Comparison of ENCODE assay signal across 1 cellular context in genomic region chr19:18961767-18962423, GRCh38.
TF ChIP-seq lines count a peak whose summit lies in the region.

No MANE protein-coding gene starts in this region.

TF ChIP-seq in HepG2, 621 proteins besides CTCF, POLR2A, EP300 and RAD21 (continues in another document):
- no peak for TF ChIP-seq ZNF616 (CRISPR knock-in tag; IDR thresholded peaks at IDR 0.05; ENCODE audit: low read depth)
- 0 out of 2 replicates have a peak, but pooled peaks have one; percentile 14 for TF ChIP-seq NR0B2 (CRISPR knock-in tag; IDR thresholded peaks at IDR 0.05)
- no peak for TF ChIP-seq FOXK1 (CRISPR knock-in tag; IDR thresholded peaks at IDR 0.05; ENCODE audit: borderline replicate concordance, low read depth)
- TF ChIP-seq NR2C2 (CRISPR knock-in tag; IDR thresholded peaks at IDR 0.05; ENCODE audit: borderline replicate concordance): peak; percentile 7; the same call in 1 of the 2 replicates
- TF ChIP-seq SP5 (CRISPR knock-in tag; IDR thresholded peaks at IDR 0.05; ENCODE audit: borderline replicate concordance, low read depth): peak; percentile 57; the same call in 1 of the 2 replicates
- peak; percentile 99 for TF ChIP-seq ZMYM3 (CRISPR knock-in tag; IDR thresholded peaks at IDR 0.05)
- peak; percentile 100 for TF ChIP-seq ZNF629 (CRISPR knock-in tag; conservative IDR thresholded peaks at IDR 0.05)
- peak; percentile 47; the same call in 1 of the 2 replicates for TF ChIP-seq FOXP4 (CRISPR knock-in tag; IDR thresholded peaks at IDR 0.05)
- TF ChIP-seq XRCC5 (optimal IDR thresholded peaks at IDR 0.05; ENCODE audit: low read length): peak; percentile 32
- no peak; the same call in 1 of the 2 replicates for TF ChIP-seq HNF4G (IDR thresholded peaks at IDR 0.05; ENCODE audit: borderline replicate concordance, low read depth, low read length)
- peak; percentile 50; the same call in 1 of the 2 replicates for TF ChIP-seq HNF4G (CRISPR knock-in tag; IDR thresholded peaks at IDR 0.05; ENCODE audit: borderline replicate concordance, low read depth)
- 0 out of 2 replicates have a peak, but pooled peaks have one; percentile 56 for TF ChIP-seq KDM5B (CRISPR knock-in tag; IDR thresholded peaks at IDR 0.05; ENCODE audit: borderline replicate concordance)
- 0 out of 2 replicates have a peak, but pooled peaks have one; percentile 72 for TF ChIP-seq KLF12 (CRISPR knock-in tag; IDR thresholded peaks at IDR 0.05; ENCODE audit: borderline replicate concordance)
- TF ChIP-seq DNMT3B (CRISPR knock-in tag; conservative IDR thresholded peaks at IDR 0.05): no peak
- TF ChIP-seq ZNF263 (CRISPR knock-in tag; IDR thresholded peaks at IDR 0.05): peak; percentile 69
- no peak for TF ChIP-seq MIER2 (CRISPR knock-in tag; IDR thresholded peaks at IDR 0.05)
- TF ChIP-seq ETV5 (CRISPR knock-in tag; IDR thresholded peaks at IDR 0.05; ENCODE audit: borderline replicate concordance): 0 out of 2 replicates have a peak, but pooled peaks have one; percentile 14
- 0 out of 2 replicates have a peak, but pooled peaks have one; percentile 44 for TF ChIP-seq HNRNPL (IDR thresholded peaks at IDR 0.05; ENCODE audit: low read depth, low read length)
- TF ChIP-seq KDM1A (CRISPR knock-in tag; IDR thresholded peaks at IDR 0.05): peak; percentile 94
- no peak for TF ChIP-seq SP1 (IDR thresholded peaks at IDR 0.05)
- TF ChIP-seq SP1 (CRISPR knock-in tag; IDR thresholded peaks at IDR 0.05): 0 out of 2 replicates have a peak, but pooled peaks have one; percentile 11
- TF ChIP-seq ZNF687 (CRISPR knock-in tag; IDR thresholded peaks at IDR 0.05): peak; percentile 60
- TF ChIP-seq ZNF451 (CRISPR knock-in tag; IDR thresholded peaks at IDR 0.05): 0 out of 2 replicates have a peak, but pooled peaks have one; percentile 3
- no peak for TF ChIP-seq FOXJ3 (CRISPR knock-in tag; IDR thresholded peaks at IDR 0.05; ENCODE audit: borderline replicate concordance)
- peak; percentile 49; the same call in 1 of the 2 replicates for TF ChIP-seq SP4 (CRISPR knock-in tag; IDR thresholded peaks at IDR 0.05)
- no peak for TF ChIP-seq SRY (CRISPR knock-in tag; IDR thresholded peaks at IDR 0.05)
- peak; percentile 86; the same call in 1 of the 2 replicates for TF ChIP-seq RCOR2 (CRISPR knock-in tag; IDR thresholded peaks at IDR 0.05)
- TF ChIP-seq ZNF672 (CRISPR knock-in tag; IDR thresholded peaks at IDR 0.05): no peak
- TF ChIP-seq PHF21A (CRISPR knock-in tag; IDR thresholded peaks at IDR 0.05): peak; percentile 87
- TF ChIP-seq MAZ (IDR thresholded peaks at IDR 0.05; ENCODE audit: borderline replicate concordance, low read depth, low read length): 0 out of 2 replicates have a peak, but pooled peaks have one; percentile 56
- TF ChIP-seq MAZ (CRISPR knock-in tag; IDR thresholded peaks at IDR 0.05; ENCODE audit: low read depth): no peak
- TF ChIP-seq ESRRA (CRISPR knock-in tag; IDR thresholded peaks at IDR 0.05; ENCODE audit: low read depth): peak; percentile 70; the same call in 1 of the 2 replicates
- peak; percentile 87 for TF ChIP-seq ZEB1 (IDR thresholded peaks at IDR 0.05; ENCODE audit: insufficient replicate concordance, low read depth)
- TF ChIP-seq LCORL (IDR thresholded peaks at IDR 0.05): no peak
- TF ChIP-seq LCORL (CRISPR knock-in tag; IDR thresholded peaks at IDR 0.05): peak; percentile 80; the same call in 1 of the 2 replicates
- no peak; the same call in 1 of the 2 replicates for TF ChIP-seq NR2F6 (IDR thresholded peaks at IDR 0.05)
- peak; percentile 52; the same call in 1 of the 2 replicates for TF ChIP-seq NR2F6 (CRISPR knock-in tag; IDR thresholded peaks at IDR 0.05)
- 0 out of 2 replicates have a peak, but pooled peaks have one; percentile 30 for TF ChIP-seq ZNF235 (CRISPR knock-in tag; IDR thresholded peaks at IDR 0.05; ENCODE audit: borderline replicate concordance)
- no peak for TF ChIP-seq GTF2F1 (IDR thresholded peaks at IDR 0.05; ENCODE audit: low read length)
- TF ChIP-seq MAX (IDR thresholded peaks at IDR 0.05): peak; percentile 17; the same call in 1 of the 2 replicates
- TF ChIP-seq, protein P1, sequence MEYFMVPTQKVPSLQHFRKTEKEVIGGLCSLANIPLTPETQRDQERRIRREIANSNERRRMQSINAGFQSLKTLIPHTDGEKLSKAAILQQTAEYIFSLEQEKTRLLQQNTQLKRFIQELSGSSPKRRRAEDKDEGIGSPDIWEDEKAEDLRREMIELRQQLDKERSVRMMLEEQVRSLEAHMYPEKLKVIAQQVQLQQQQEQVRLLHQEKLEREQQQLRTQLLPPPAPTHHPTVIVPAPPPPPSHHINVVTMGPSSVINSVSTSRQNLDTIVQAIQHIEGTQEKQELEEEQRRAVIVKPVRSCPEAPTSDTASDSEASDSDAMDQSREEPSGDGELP (IDR thresholded peaks at IDR 0.05; ENCODE audit: borderline replicate concordance, low read depth): peak; percentile 31; the same call in 1 of the 2 replicates
- no peak for TF ChIP-seq BCL6 (CRISPR knock-in tag; IDR thresholded peaks at IDR 0.05)
- TF ChIP-seq NFKB2 (CRISPR knock-in tag; IDR thresholded peaks at IDR 0.05; ENCODE audit: borderline replicate concordance): peak; percentile 32; the same call in 1 of the 2 replicates
- TF ChIP-seq DDIT3 (CRISPR knock-in tag; IDR thresholded peaks at IDR 0.05): no peak
- peak; percentile 50; the same call in 1 of the 2 replicates for TF ChIP-seq PITX1 (CRISPR knock-in tag; IDR thresholded peaks at IDR 0.05)
- TF ChIP-seq SALL1 (CRISPR knock-in tag; IDR thresholded peaks at IDR 0.05): 0 out of 2 replicates have a peak, but pooled peaks have one; percentile 29
- TF ChIP-seq ADNP (CRISPR knock-in tag; IDR thresholded peaks at IDR 0.05): peak; percentile 98
- peak; percentile 38; the same call in 1 of the 2 replicates for TF ChIP-seq ZMYM4 (CRISPR knock-in tag; IDR thresholded peaks at IDR 0.05)
- TF ChIP-seq CBX1 (IDR thresholded peaks at IDR 0.05; ENCODE audit: low read depth): peak; percentile 61
- no peak; the same call in 1 of the 2 replicates for TF ChIP-seq HOXA3 (CRISPR knock-in tag; IDR thresholded peaks at IDR 0.05)
- no peak for TF ChIP-seq SETDB1 (CRISPR knock-in tag; IDR thresholded peaks at IDR 0.05; ENCODE audit: borderline replicate concordance)
- no peak for TF ChIP-seq NONO (IDR thresholded peaks at IDR 0.05)
- peak; percentile 63 for TF ChIP-seq NONO (CRISPR knock-in tag; conservative IDR thresholded peaks at IDR 0.05)
- TF ChIP-seq RXRB (CRISPR knock-in tag; IDR thresholded peaks at IDR 0.05; ENCODE audit: borderline replicate concordance): peak; percentile 48; the same call in 1 of the 2 replicates
- peak; percentile 89; the same call in 1 of the 2 replicates for TF ChIP-seq HNF4A (CRISPR knock-in tag; IDR thresholded peaks at IDR 0.05)
- TF ChIP-seq ZFP37 (CRISPR knock-in tag; IDR thresholded peaks at IDR 0.05; ENCODE audit: borderline replicate concordance): no peak
- TF ChIP-seq CHD4 (IDR thresholded peaks at IDR 0.05; ENCODE audit: borderline replicate concordance, low read length): 0 out of 2 replicates have a peak, but pooled peaks have one; percentile 28
- peak; percentile 57 for TF ChIP-seq HNRNPLL (IDR thresholded peaks at IDR 0.05; ENCODE audit: low read depth, low read length, poor library complexity, severe bottlenecking)
- TF ChIP-seq HDAC2 (CRISPR knock-in tag; IDR thresholded peaks at IDR 0.05): peak; percentile 43; the same call in 1 of the 2 replicates
- peak; percentile 63; the same call in 1 of the 2 replicates for TF ChIP-seq ZNF264 (CRISPR knock-in tag; IDR thresholded peaks at IDR 0.05)
- TF ChIP-seq, protein P2, sequence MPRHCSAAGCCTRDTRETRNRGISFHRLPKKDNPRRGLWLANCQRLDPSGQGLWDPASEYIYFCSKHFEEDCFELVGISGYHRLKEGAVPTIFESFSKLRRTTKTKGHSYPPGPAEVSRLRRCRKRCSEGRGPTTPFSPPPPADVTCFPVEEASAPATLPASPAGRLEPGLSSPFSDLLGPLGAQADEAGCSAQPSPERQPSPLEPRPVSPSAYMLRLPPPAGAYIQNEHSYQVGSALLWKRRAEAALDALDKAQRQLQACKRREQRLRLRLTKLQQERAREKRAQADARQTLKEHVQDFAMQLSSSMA (CRISPR knock-in tag; IDR thresholded peaks at IDR 0.05): no peak
- TF ChIP-seq KLF6 (CRISPR knock-in tag; IDR thresholded peaks at IDR 0.05): no peak
- TF ChIP-seq SAP130 (CRISPR knock-in tag; IDR thresholded peaks at IDR 0.05; ENCODE audit: low read depth): 0 out of 2 replicates have a peak, but pooled peaks have one; percentile 38
- no peak for TF ChIP-seq RFX3 (CRISPR knock-in tag; IDR thresholded peaks at IDR 0.05)
- TF ChIP-seq, protein P3, sequence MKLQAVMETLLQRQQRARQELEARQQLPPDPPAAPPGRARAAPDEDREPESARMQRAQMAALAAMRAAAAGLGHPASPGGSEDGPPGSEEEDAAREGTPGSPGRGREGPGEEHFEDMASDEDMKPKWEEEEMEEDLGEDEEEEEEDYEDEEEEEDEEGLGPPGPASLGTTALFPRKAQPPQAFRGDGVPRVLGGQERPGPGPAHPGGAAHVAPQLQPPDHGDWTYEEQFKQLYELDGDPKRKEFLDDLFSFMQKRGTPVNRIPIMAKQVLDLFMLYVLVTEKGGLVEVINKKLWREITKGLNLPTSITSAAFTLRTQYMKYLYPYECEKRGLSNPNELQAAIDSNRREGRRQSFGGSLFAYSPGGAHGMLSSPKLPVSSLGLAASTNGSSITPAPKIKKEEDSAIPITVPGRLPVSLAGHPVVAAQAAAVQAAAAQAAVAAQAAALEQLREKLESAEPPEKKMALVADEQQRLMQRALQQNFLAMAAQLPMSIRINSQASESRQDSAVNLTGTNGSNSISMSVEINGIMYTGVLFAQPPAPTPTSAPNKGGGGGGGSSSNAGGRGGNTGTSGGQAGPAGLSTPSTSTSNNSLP (IDR thresholded peaks at IDR 0.05; ENCODE audit: low read depth, low read length): 0 out of 2 replicates have a peak, but pooled peaks have one; percentile 24
- TF ChIP-seq ZNF615 (CRISPR knock-in tag; IDR thresholded peaks at IDR 0.05; ENCODE audit: borderline replicate concordance): no peak
- TF ChIP-seq, protein P4, sequence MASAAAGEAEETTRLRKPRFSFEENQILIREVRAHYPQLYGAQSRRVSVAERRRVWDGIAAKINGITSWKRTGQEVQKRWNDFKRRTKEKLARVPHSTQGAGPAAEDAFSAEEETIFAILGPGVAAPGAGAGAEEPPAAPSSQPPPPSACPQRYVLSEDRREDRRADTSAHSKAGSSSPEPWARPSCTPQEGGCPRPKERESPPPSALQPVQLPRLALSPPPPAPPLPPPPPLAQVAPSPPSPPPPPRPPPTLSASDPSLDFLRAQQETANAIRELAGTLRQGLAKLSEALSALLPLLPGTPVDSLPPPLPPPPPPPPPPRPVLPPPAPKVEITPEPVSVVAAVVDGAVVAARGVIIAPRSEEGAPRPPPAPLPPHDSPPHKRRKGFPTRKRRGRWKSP (CRISPR knock-in tag; IDR thresholded peaks at IDR 0.05): 0 out of 2 replicates have a peak, but pooled peaks have one; percentile 58
- peak; percentile 44; the same call in 1 of the 2 replicates for TF ChIP-seq MYC (CRISPR knock-in tag; IDR thresholded peaks at IDR 0.05; ENCODE audit: borderline replicate concordance)
